Comparison of ENCODE assay signal across 13 cellular contexts in genomic region chr1:172398193-172398592, GRCh38. TPM values are rescaled to one million over a fixed set of nuclear protein-coding genes. Genes with fewer than 3 reads are reported as not detected.
DNase-seq lines count a peak whose midpoint lies in the region; ATAC-seq and TF ChIP-seq lines count a peak whose summit lies in the region.
"Had no signal": no experiment of that assay in that cellular context is flagged by ENCODE, and none has a peak within 500 bp of the region (broad histone marks: within the 10 kb centered on the region; RNA-seq: fewer than 3 reads in every experiment).

No MANE protein-coding gene starts in this region.

- TF ChIP-seq CTCF in A673 (conservative IDR thresholded peaks at IDR 0.05; ENCODE audit: low read depth, low read length) = no peak
- TF ChIP-seq CTCF in OCI-LY3 (IDR thresholded peaks at IDR 0.05; ENCODE audit: low read depth, low read length) = no peak
- TF ChIP-seq CTCF in esophagus squamous epithelium (IDR thresholded peaks at IDR 0.05) = no peak
- no peak for TF ChIP-seq CTCF in osteoblast (IDR thresholded peaks at IDR 0.05; ENCODE audit: extremely low read depth, low read depth, low read length)
- no peak for TF ChIP-seq CTCF in CD8-positive, alpha-beta T cell (IDR thresholded peaks at IDR 0.05)

- no peaks in the 10 kb centered on the region for H3K9me3 Mint-ChIP-seq in CD8-positive, alpha-beta T cell

- H4K20me1 ChIP-seq in OCI-LY3 (ENCODE audit: insufficient read depth, low read length) = no peaks in the 10 kb centered on the region
- no peaks in the 10 kb centered on the region for H4K20me1 ChIP-seq in osteoblast (ENCODE audit: insufficient read depth, low read length)

- no peak for ATAC-seq in GM19452 (IDR thresholded peaks at IDR 0.05; ENCODE audit: unreplicated experiment)
- ATAC-seq in CD8-positive, alpha-beta T cell = no peak
- ATAC-seq: activated CD8-positive, alpha-beta memory T cell treated with anti-CD3 and anti-CD28 coated beads, Interleukin-2, amount 10 ng/mL, durations not matched to agents 7 days and 5 days; K562 had no signal

- H3K27ac Mint-ChIP-seq in CD8-positive, alpha-beta T cell = no peak overlapping the region

- H3K4me1 ChIP-seq in A673 (ENCODE audit: insufficient read depth, low read length, poor library complexity, severe bottlenecking) = peaks cover 21% of the 10 kb centered on the region
- H3K4me1 ChIP-seq in OCI-LY3 (ENCODE audit: low read length) = peaks cover 88% of the 10 kb centered on the region
- peaks cover 6 to 53% (median 6%) of the 10 kb centered on the region in 3 donors for H3K4me1 ChIP-seq in esophagus squamous epithelium
- H3K4me1 ChIP-seq in osteoblast (ENCODE audit: insufficient read depth, low read length) = peaks cover 31% of the 10 kb centered on the region
- H3K4me1 ChIP-seq in CD8-positive, alpha-beta T cell (ENCODE audit: insufficient read depth, low read length) = peaks cover 56% of the 10 kb centered on the region

- no peaks in the 10 kb centered on the region for H3K27me3 ChIP-seq in A673 (replicated peaks; ENCODE audit: insufficient read depth, low read depth, low read length, poor library complexity)
- H3K27me3 ChIP-seq in OCI-LY3 (ENCODE audit: low read depth, low read length) = no peaks in the 10 kb centered on the region
- H3K27me3 ChIP-seq in esophagus squamous epithelium = no peaks in the 10 kb centered on the region
- no peaks in the 10 kb centered on the region for H3K27me3 ChIP-seq in osteoblast (ENCODE audit: insufficient read depth, low read length)
- H3K27me3 ChIP-seq in CD8-positive, alpha-beta T cell (ENCODE audit: insufficient read depth, low read length) = no peaks in the 10 kb centered on the region

- peak overlapping the region; percentile 94 for H3K9ac ChIP-seq in OCI-LY3 (ENCODE audit: low read length)

- BruUV-seq in A673 (replicated peaks; lab: Mats Ljungman, UMichigan) = no TSS peak

- no peak for TF ChIP-seq POLR2A in esophagus squamous epithelium (IDR thresholded peaks at IDR 0.05)

- no peaks in the 10 kb centered on the region for H3K79me2 ChIP-seq in OCI-LY3 (ENCODE audit: low read length)
- H3K79me2 ChIP-seq in osteoblast (ENCODE audit: insufficient read depth, low read length) = no peaks in the 10 kb centered on the region

- intact Hi-C loops in A673 (cut with micrococcal nuclease; ENCODE audit: unreplicated experiment) (loop anchor here (2.0 to 5.0 kb wide), 5 partner anchors 41 to 395 kb away; no protein-coding TSS in a partner anchor), esophagus squamous epithelium (cut with DNase I) (loop anchor here (10.0 kb wide), 1 partner anchor 113 kb away; no protein-coding TSS in a partner anchor)
- intact Hi-C loops in CD8-positive, alpha-beta T cell (cut with DNase I, micrococcal nuclease) = loop anchor here (2.0 to 10.0 kb wide), 4 partner anchors 31 to 593 kb away; no protein-coding TSS in a partner anchor

- H3K4me1 Mint-ChIP-seq in CD8-positive, alpha-beta T cell (ENCODE audit: low read depth) = peaks cover 72% of the 10 kb centered on the region

- H3K9me3 ChIP-seq in A673 (ENCODE audit: low read depth, low read length, poor library complexity, severe bottlenecking) = no peaks in the 10 kb centered on the region
- no peaks in the 10 kb centered on the region for H3K9me3 ChIP-seq in OCI-LY3 (ENCODE audit: insufficient read depth, low read length)
- no peaks in the 10 kb centered on the region for H3K9me3 ChIP-seq in esophagus squamous epithelium
- no peaks in the 10 kb centered on the region for H3K9me3 ChIP-seq in osteoblast (ENCODE audit: low read depth, low read length)
- H3K9me3 ChIP-seq in CD8-positive, alpha-beta T cell (ENCODE audit: low read length) = no peaks in the 10 kb centered on the region

- WGBS in esophagus squamous epithelium, 2 donors = 61 to 87% methylated on average over 2 of the region's 2 CpGs

- H3K27ac ChIP-seq in A673 (ENCODE audit: low read depth, low read length, poor library complexity, severe bottlenecking) (no peak overlapping the region), OCI-LY3 (ENCODE audit: low read length) (peak overlapping the region; percentile 93), esophagus squamous epithelium (peak overlapping the region in 3 of 4 donors; percentile 66 to 83 (median 82)), osteoblast (ENCODE audit: low read depth, low read length) (peak overlapping the region; percentile 83)
- no peak overlapping the region for H3K27ac ChIP-seq in CD8-positive, alpha-beta T cell (ENCODE audit: low read depth, low read length)

- POLR2A ChIA-PET in A673 (lab: Charles Lee; ENCODE audit: low non-redundant PET) = no interaction called here
- POLR2A ChIA-PET in CD8-positive, alpha-beta T cell (lab: Charles Lee) = interaction anchor here (4.1 kb wide), 1 partner anchor 39 kb away, joined by 14 read pairs; no protein-coding TSS in a partner anchor

- no peaks in the 10 kb centered on the region for H3K36me3 Mint-ChIP-seq in CD8-positive, alpha-beta T cell

- H3K4me2 ChIP-seq in OCI-LY3 (ENCODE audit: low read length) (peak overlapping the region; percentile 73), osteoblast (ENCODE audit: insufficient read depth, low read length) (peak overlapping the region; percentile 68)

- CTCF ChIA-PET in A673 (lab: Charles Lee) = interaction anchor here (1.0 to 1.5 kb wide), 3 partner anchors 16 to 396 kb away, joined by 4 read pairs; no protein-coding TSS in a partner anchor
- CTCF ChIA-PET in CD8-positive, alpha-beta T cell (lab: Charles Lee) = interaction anchor here (1.1 to 4.9 kb wide), 10 partner anchors 17 to 396 kb away, joined by 3 to 30 read pairs (median 6); no protein-coding TSS in a partner anchor

- no peaks in the 10 kb centered on the region for H3K27me3 Mint-ChIP-seq in CD8-positive, alpha-beta T cell (ENCODE audit: low read depth)

- H3K4me3 Mint-ChIP-seq in CD8-positive, alpha-beta T cell = no peak overlapping the region
- H3K4me3 Mint-ChIP-seq: activated CD8-positive, alpha-beta memory T cell treated with anti-CD3 and anti-CD28 coated beads, Interleukin-2, amount 10 ng/mL, durations not matched to agents 7 days and 5 days had no signal

- 0 out of 2 replicates have a peak overlapping the region, but pooled peaks have one; percentile 0 for H2AFZ ChIP-seq in OCI-LY3 (ENCODE audit: low read depth, low read length)
- peak overlapping the region; percentile 56 for H2AFZ ChIP-seq in osteoblast (ENCODE audit: low read length)

- H3K4me3 ChIP-seq in A673 (ENCODE audit: low read depth, low read length, poor library complexity, severe bottlenecking) (no peak overlapping the region), OCI-LY3 (ENCODE audit: low read length) (peak overlapping the region; percentile 55), esophagus squamous epithelium (no peak overlapping the region), osteoblast (ENCODE audit: insufficient read depth, low read length) (no peak overlapping the region)
- no peak overlapping the region for H3K4me3 ChIP-seq in CD8-positive, alpha-beta T cell (ENCODE audit: low read depth, low read length)
- H3K4me3 ChIP-seq: K562 had no signal

- DNase-seq in A673 (ENCODE audit: low spot score) = peak; percentile 23
- DNase-seq in esophagus squamous epithelium (lab: John Stamatoyannopoulos, UW) = no peak
- DNase-seq in osteoblast (ENCODE audit: insufficient read length, low spot score, missing footprints) = no peak
- DNase-seq in amniotic stem cell (lab: John Stamatoyannopoulos, UW) = no peak
- DNase-seq in HCEC 1CT = no peak
- no peak for DNase-seq in CD8-positive, alpha-beta T cell
- DNase-seq: activated CD8-positive, alpha-beta memory T cell treated with anti-CD3 and anti-CD28 coated beads, Interleukin-2, amount 10 ng/mL, durations not matched to agents 7 days and 5 days; NCI-H524 had no signal

- no peaks in the 10 kb centered on the region for H3K36me3 ChIP-seq in A673 (ENCODE audit: insufficient read depth, low read length, poor library complexity, severe bottlenecking)
- H3K36me3 ChIP-seq in OCI-LY3 (replicated peaks; ENCODE audit: low read depth, low read length) = no peaks in the 10 kb centered on the region
- no peaks in the 10 kb centered on the region for H3K36me3 ChIP-seq in esophagus squamous epithelium
- H3K36me3 ChIP-seq in osteoblast (ENCODE audit: insufficient read depth, low read length) = no peaks in the 10 kb centered on the region
- no peaks in the 10 kb centered on the region for H3K36me3 ChIP-seq in CD8-positive, alpha-beta T cell (ENCODE audit: insufficient read depth, low read length)

RNA-seq across cellular contexts. Expression of gene C1orf105, which starts 22.3 kb away (rescaled TPM):
- total RNA-seq in A673 (2021) (not detected in 2 replicates), esophagus squamous epithelium (not detected), osteoblast (not detected in 2 replicates)
- not detected for total RNA-seq in CD8-positive, alpha-beta T cell
- total RNA-seq: activated CD8-positive, alpha-beta memory T cell treated with anti-CD3 and anti-CD28 coated beads, Interleukin-2, amount 10 ng/mL, durations not matched to agents 7 days and 5 days; dermis microvascular lymphatic vessel endothelial cell; K562; pulmonary artery endothelial cell had no signal

RNA-seq across cellular contexts. Expression of gene PIGC, which starts 45.7 kb away (rescaled TPM):
- total RNA-seq in A673 (2021) (21.0 and 23.6 TPM in 2 replicates), esophagus squamous epithelium (10 to 100 TPM; 10.8 to 23.1 (median 18.1) TPM), osteoblast (19.7 and 22.4 TPM in 2 replicates)
- total RNA-seq in CD8-positive, alpha-beta T cell = 10 to 100 TPM; 22.1 to 23.2 TPM

Comparison
In these comparisons a context has a peak if more than half of its experiments do, and no peak if none do; other contexts are left out.
1. H3K27ac ChIP-seq: peak in OCI-LY3 (single experiment), esophagus squamous epithelium (3 of 4) and osteoblast (single experiment); none in A673 (single experiment) and CD8-positive, alpha-beta T cell (single experiment).